In the genomic region with DNA sequence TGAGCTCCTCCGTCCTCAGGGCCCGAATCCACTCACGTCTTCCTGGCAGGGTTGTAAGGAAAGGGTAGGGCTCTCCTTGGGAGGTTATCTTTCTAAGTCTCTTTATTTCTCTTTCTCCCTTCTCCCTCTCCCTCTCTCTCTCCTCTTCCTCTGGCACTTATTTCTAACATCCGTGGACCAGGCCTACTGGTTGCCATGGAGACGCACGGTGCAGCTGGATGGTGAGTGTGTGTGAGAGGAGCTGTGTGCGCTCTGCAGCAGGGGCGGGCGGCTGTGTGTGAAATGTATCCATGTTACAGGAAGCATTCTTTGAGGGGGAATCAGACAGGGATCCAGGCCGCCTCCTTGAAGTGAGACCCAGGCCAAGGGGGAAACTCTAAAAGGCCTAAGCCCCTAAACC, we compare ENCODE assay signal across 9 cellular contexts. TPM values are rescaled to one million over a fixed set of nuclear protein-coding genes. Genes with fewer than 3 reads are reported as not detected.
A peak's percentile ranks its signal among the peaks of the same experiment; 100 is the strongest.
DNase-seq lines count a peak whose midpoint lies in the region; ATAC-seq, FAIRE-seq and TF ChIP-seq lines count a peak whose summit lies in the region.
"Had no signal": no experiment of that assay in that cellular context is flagged by ENCODE, and none has a peak within 500 bp of the region (broad histone marks: within the 10 kb centered on the region; RNA-seq: fewer than 3 reads in every experiment).

No MANE protein-coding gene starts in this region.

- no peak for TF ChIP-seq EP300 in HepG2 (IDR thresholded peaks at IDR 0.05; ENCODE audit: low read depth in 2 of 2, low read length in 2 of 2)
- no peak for TF ChIP-seq EP300 in HepG2 (CRISPR knock-in tag; IDR thresholded peaks at IDR 0.05; ENCODE audit: borderline replicate concordance)

- no peak overlapping the region for H3K9ac ChIP-seq in HepG2 (ENCODE audit: insufficient read depth, low read depth, low read length)

- no TSS peak for BruUV-seq in HepG2 (replicated peaks; lab: Mats Ljungman, UMichigan)

- CTCF ChIA-PET in HepG2 (lab: Yijun Ruan, JAX; ENCODE audit: low intra/inter-chr PET ratio, low total read pairs) = no interaction called here

- 56% methylated on average over 10 of the region's 10 CpGs for WGBS in HepG2 (ENCODE audit: low lambda C conversion rate)

- TF ChIP-seq POLR2A in HepG2 (IDR thresholded peaks at IDR 0.05; ENCODE audit: insufficient read depth in 1 of 2, low read depth in 2 of 2, low read length in 2 of 2) = no peak

- no peaks in the 10 kb centered on the region for H4K20me1 ChIP-seq in HepG2 (ENCODE audit: insufficient read depth, low read length)

- no peaks in the 10 kb centered on the region for H3K36me3 ChIP-seq in HepG2 (replicated peaks in 1 of 2; ENCODE audit: control insufficient read depth in 1 of 2, insufficient read depth in 2 of 2, low read length in 2 of 2)

- no peak overlapping the region for H3K27ac ChIP-seq in HepG2 (ENCODE audit: extremely low read length, insufficient read depth, low read length)

- intact Hi-C loops in HepG2 (cut with micrococcal nuclease; ENCODE audit: unreplicated experiment) = no loop called here

- in situ Hi-C loops in HepG2 (cut with HindIII; ENCODE audit: extremely low pct_ligation_motif_present, low pct_unique_long_range_greater_than_20kb) = no loop called here

- H3K79me2 ChIP-seq in HepG2 (ENCODE audit: insufficient read depth, low read length) = no peaks in the 10 kb centered on the region

- DNase-seq in COR-L47 (lab: John Stamatoyannopoulos, UW) = peak; percentile 70
- DNase-seq in NAMALWA (ENCODE audit: low spot score) = peak; percentile 27
- peak in 53 of 56 donors; percentile 15 to 90 (median 76) for DNase-seq in amygdala (lab: John Stamatoyannopoulos, UW)
- no peak for DNase-seq in HepG2 (ENCODE audit: low spot score)
- no peak for DNase-seq in effector CD4-positive, alpha-beta T cell
- DNase-seq in HTR-8/SVneo (ENCODE audit: insufficient read length, low spot score) = no peak
- DNase-seq: activated naive CD8-positive, alpha-beta T cell treated with anti-CD3 and anti-CD28 coated beads, Interleukin-2, amount 10 ng/mL, durations not matched to agents 7 days and 5 days had no signal

- H3K4me1 ChIP-seq in HepG2 (ENCODE audit: insufficient read depth, low read length) = peaks cover 37% of the 10 kb centered on the region

- no peak for TF ChIP-seq RAD21 in HepG2 (CRISPR knock-in tag; IDR thresholded peaks at IDR 0.05)

- no peak overlapping the region for H2AFZ ChIP-seq in HepG2 (ENCODE audit: low read length)

- H3K27me3 ChIP-seq in HepG2 (ENCODE audit: control insufficient read depth in 1 of 2, insufficient read depth in 2 of 2, low read length in 2 of 2) = peaks cover 2 to 27% of the 10 kb centered on the region in 2 experiments; a peak in 3 of 5 replicates

- no peak overlapping the region for H3K4me3 ChIP-seq in HepG2 (replicated peaks in 1 of 3; ENCODE audit: insufficient read depth in 1 of 3, low read depth in 2 of 3, low read length in 3 of 3)

- POLR2A ChIA-PET in HepG2 (lab: Yijun Ruan, JAX) = no interaction called here

- FAIRE-seq in HepG2 (lab: Jason Lieb, UNC) (no peak), HTR-8/SVneo (lab: Jason Lieb, UNC) (no peak)

- ATAC-seq in HepG2 = no peak
- no peak for ATAC-seq in HG03045 (IDR thresholded peaks at IDR 0.05; ENCODE audit: unreplicated experiment)
- ATAC-seq in activated CD4-positive, CD25-positive, alpha-beta regulatory T cell treated with anti-CD3 and anti-CD28 coated beads, Interleukin-2, amount 50 U/mL, for 24 hours = no peak

- no peak for TF ChIP-seq CTCF in HepG2 (CRISPR knock-in tag; IDR thresholded peaks at IDR 0.05)

- no peaks in the 10 kb centered on the region for H3K9me3 ChIP-seq in HepG2 (ENCODE audit: low read length)

- H3K4me2 ChIP-seq in HepG2 (ENCODE audit: low read depth, low read length) = no peak overlapping the region

TF ChIP-seq in HepG2, 621 proteins besides CTCF, POLR2A, EP300 and RAD21:
- TF ChIP-seq RFX3 (CRISPR knock-in tag; IDR thresholded peaks at IDR 0.05) (peak; percentile 39; the same call in 1 of the 2 replicates), MBD4 (IDR thresholded peaks at IDR 0.05; ENCODE audit: borderline replicate concordance, low read length) (no peak)

RNA-seq across cellular contexts. Expression of gene PCDH1, which starts 32.2 kb away (rescaled TPM):
- 0.11 and 0.13 TPM in 2 replicates for total RNA-seq in HepG2 (2016; rRNA removed; fragmentation: Illumina TruSeq; extraction: Trizol)
- not detected in 2 replicates for total RNA-seq in HepG2 (2016; cell fraction: cytosol; rRNA removed; fragmentation: Illumina TruSeq; extraction: Trizol; ENCODE audit: low read depth)
- 0.09 TPM in 1 of 2 replicates, not detected in the other for total RNA-seq in HepG2 (2016; cell fraction: insoluble cytoplasmic fraction; rRNA removed; fragmentation: Illumina TruSeq; extraction: Trizol)
- total RNA-seq in HepG2 (2016; cell fraction: membrane; rRNA removed; fragmentation: Illumina TruSeq; extraction: Trizol) = not detected in 2 replicates
- 0.31 TPM in 1 of 2 replicates, not detected in the other for total RNA-seq in HepG2 (2016; cell fraction: nucleus; rRNA removed; fragmentation: Illumina TruSeq; extraction: Trizol)
- 0.83 and 1.3 TPM in 2 replicates for polyA plus RNA-seq in HepG2 (2011; rRNA removed)
- 0.85 and 1.0 TPM in 2 replicates for polyA plus RNA-seq in HepG2 (2011; cell fraction: cytosol; rRNA removed)
- 0.83 and 0.90 TPM in 2 replicates for polyA plus RNA-seq in HepG2 (2011; cell fraction: nucleus; rRNA removed)
- 0.80 and 1.3 TPM in 2 replicates for polyA plus RNA-seq in HepG2 (2012)
- polyA plus RNA-seq in HepG2 (2016; cell fraction: cytosol; fragmentation: Illumina TruSeq; extraction: Trizol; ENCODE audit: low read depth) = 0.08 TPM in 1 of 2 replicates, not detected in the other
- polyA plus RNA-seq in HepG2 (2016; cell fraction: insoluble cytoplasmic fraction; fragmentation: Illumina TruSeq; extraction: Trizol; ENCODE audit: low read depth) = 0.11 TPM in 1 of 2 replicates, not detected in the other
- polyA plus RNA-seq in HepG2 (2016; cell fraction: membrane; fragmentation: Illumina TruSeq; extraction: Trizol; ENCODE audit: low read depth) = not detected in 2 replicates
- polyA plus RNA-seq in HepG2 (2016; cell fraction: nucleus; fragmentation: Illumina TruSeq; extraction: Trizol; ENCODE audit: insufficient read depth, low read depth) = 0.25 TPM in 1 of 2 replicates, not detected in the other
- 2.1 and 10.8 TPM in 2 replicates for polyA minus RNA-seq in HepG2 (2011; rRNA and poly(A)+ RNA removed; ENCODE audit: low replicate concordance)
- 1.6 and 1.9 TPM in 2 replicates for polyA minus RNA-seq in HepG2 (2011; cell fraction: cytosol; rRNA and poly(A)+ RNA removed)
- 0.75 and 0.77 TPM in 2 replicates for polyA minus RNA-seq in HepG2 (2011; cell fraction: nucleus; rRNA and poly(A)+ RNA removed)
- total RNA-seq: activated naive CD8-positive, alpha-beta T cell treated with anti-CD3 and anti-CD28 coated beads, Interleukin-2, amount 10 ng/mL, durations not matched to agents 7 days and 5 days had no signal

Comparison
In these comparisons a context has a peak if more than half of its experiments do, and no peak if none do; other contexts are left out.
1. DNase-seq: peak in COR-L47 (single experiment), NAMALWA (single experiment) and amygdala (53 of 56); none in HepG2 (single experiment), effector CD4-positive, alpha-beta T cell (single experiment) and HTR-8/SVneo (single experiment).